ENCODE assay signal across 15 cellular contexts in genomic region chr2:195468771-195469170, GRCh38.
DNase-seq lines count a peak whose midpoint lies in the region; ATAC-seq and TF ChIP-seq lines count a peak whose summit lies in the region.
"Had no signal": no experiment of that assay in that cellular context is flagged by ENCODE, and none has a peak within 500 bp of the region (broad histone marks: within the 10 kb centered on the region; RNA-seq: fewer than 3 reads in every experiment).

No MANE protein-coding gene starts in this region.

- WGBS in ovary, 3 donors = 19 to 63% (median 32%) methylated on average over 2 of the region's 2 CpGs

- no peak for TF ChIP-seq CTCF in ovary (IDR thresholded peaks at IDR 0.05)

- peaks cover 0 to 25% (median 10%) of the 10 kb centered on the region in 11 donors for H3K9me3 Mint-ChIP-seq in naive thymus-derived CD4-positive, alpha-beta T cell
- H3K9me3 Mint-ChIP-seq in stimulated activated naive CD8-positive, alpha-beta T cell treated with anti-CD3 and anti-CD28 coated beads, Interleukin-15, amount 100 ng/mL, for 72 hours = peaks cover 7 to 19% of the 10 kb centered on the region in 2 donors

- no peak for TF ChIP-seq POLR2A in ovary (IDR thresholded peaks at IDR 0.05)

- no peaks in the 10 kb centered on the region for H3K4me1 ChIP-seq in ovary (ENCODE audit: insufficient read depth)
- H3K4me1 ChIP-seq in naive thymus-derived CD4-positive, alpha-beta T cell (ENCODE audit: control insufficient read depth in 2 of 2, insufficient read depth in 2 of 2, low read length in 2 of 2) = peaks cover 0 to 8% of the 10 kb centered on the region in 2 donors
- H3K4me1 ChIP-seq: upper lobe of right lung had no signal

- ATAC-seq in GM18868 (IDR thresholded peaks at IDR 0.05; ENCODE audit: unreplicated experiment) (peak; percentile 86), GM21619 (IDR thresholded peaks at IDR 0.05; ENCODE audit: unreplicated experiment) (peak; percentile 71), HG03135 (IDR thresholded peaks at IDR 0.05; ENCODE audit: unreplicated experiment) (peak; percentile 83)
- no peak for ATAC-seq in naive thymus-derived CD4-positive, alpha-beta T cell
- ATAC-seq in stimulated activated naive CD8-positive, alpha-beta T cell treated with anti-CD3 and anti-CD28 coated beads, Interleukin-15, amount 100 ng/mL, for 72 hours = no peak
- ATAC-seq: activated naive CD8-positive, alpha-beta T cell treated with anti-CD3 and anti-CD28 coated beads, Interleukin-2, amount 50 U/mL, for 24 hours; upper lobe of right lung had no signal

- no peaks in the 10 kb centered on the region for H3K9me3 ChIP-seq in ovary
- H3K9me3 ChIP-seq in naive thymus-derived CD4-positive, alpha-beta T cell (ENCODE audit: control insufficient read depth in 2 of 3, low read length in 3 of 3) = no peaks in the 10 kb centered on the region
- H3K9me3 ChIP-seq: upper lobe of right lung had no signal

- H3K4me1 Mint-ChIP-seq in naive thymus-derived CD4-positive, alpha-beta T cell = peaks cover 11 to 21% (median 19%) of the 10 kb centered on the region in 7 donors
- H3K4me1 Mint-ChIP-seq in stimulated activated naive CD8-positive, alpha-beta T cell treated with anti-CD3 and anti-CD28 coated beads, Interleukin-15, amount 100 ng/mL, for 72 hours = peaks cover 8% of the 10 kb centered on the region

- H3K27me3 Mint-ChIP-seq in naive thymus-derived CD4-positive, alpha-beta T cell = no peaks in the 10 kb centered on the region
- no peaks in the 10 kb centered on the region for H3K27me3 Mint-ChIP-seq in stimulated activated naive CD8-positive, alpha-beta T cell treated with anti-CD3 and anti-CD28 coated beads, Interleukin-15, amount 100 ng/mL, for 72 hours
- H3K27me3 Mint-ChIP-seq: activated naive CD8-positive, alpha-beta T cell treated with anti-CD3 and anti-CD28 coated beads, Interleukin-2, amount 50 U/mL, for 24 hours; CD8-positive, alpha-beta memory T cell had no signal

- H3K4me3 Mint-ChIP-seq in naive thymus-derived CD4-positive, alpha-beta T cell = no peak overlapping the region
- no peak overlapping the region for H3K4me3 Mint-ChIP-seq in stimulated activated naive CD8-positive, alpha-beta T cell treated with anti-CD3 and anti-CD28 coated beads, Interleukin-15, amount 100 ng/mL, for 72 hours
- H3K4me3 Mint-ChIP-seq: activated naive CD8-positive, alpha-beta T cell treated with anti-CD3 and anti-CD28 coated beads, Interleukin-2, amount 50 U/mL, for 24 hours; CD8-positive, alpha-beta memory T cell had no signal

- TF ChIP-seq EP300 in ovary (IDR thresholded peaks at IDR 0.05) = no peak

- no peak overlapping the region for H3K4me3 ChIP-seq in ovary
- H3K4me3 ChIP-seq in naive thymus-derived CD4-positive, alpha-beta T cell (ENCODE audit: low read length) = no peak overlapping the region
- H3K4me3 ChIP-seq: SK-N-MC, upper lobe of right lung had no signal

- CTCF ChIA-PET in naive thymus-derived CD4-positive, alpha-beta T cell (lab: Charles Lee) = no interaction called here

- intact Hi-C loops in ovary (cut with DNase I) = no loop called here
- intact Hi-C loops in naive thymus-derived CD4-positive, alpha-beta T cell (cut with micrococcal nuclease) = no loop called here

- no peak overlapping the region for H3K27ac Mint-ChIP-seq in naive thymus-derived CD4-positive, alpha-beta T cell
- H3K27ac Mint-ChIP-seq in stimulated activated naive CD8-positive, alpha-beta T cell treated with anti-CD3 and anti-CD28 coated beads, Interleukin-15, amount 100 ng/mL, for 72 hours = no peak overlapping the region
- H3K27ac Mint-ChIP-seq: CD8-positive, alpha-beta memory T cell had no signal

- H3K36me3 ChIP-seq in ovary = no peaks in the 10 kb centered on the region
- no peaks in the 10 kb centered on the region for H3K36me3 ChIP-seq in naive thymus-derived CD4-positive, alpha-beta T cell (ENCODE audit: control insufficient read depth in 2 of 3, insufficient read depth in 3 of 3, low read length in 3 of 3)
- H3K36me3 ChIP-seq: upper lobe of right lung had no signal

- DNase-seq in SIG-M5 treated with dmso at 0.1 percent for 504 hours (lab: John Stamatoyannopoulos, UW; ENCODE audit: unreplicated experiment) (peak; percentile 71), ovary (no peak), T-helper 1 cell (no peak)
- DNase-seq in naive thymus-derived CD4-positive, alpha-beta T cell = no peak
- no peak for DNase-seq in stimulated activated naive CD8-positive, alpha-beta T cell treated with anti-CD3 and anti-CD28 coated beads, Interleukin-15, amount 100 ng/mL, for 72 hours
- DNase-seq: activated CD8-positive, alpha-beta memory T cell treated with anti-CD3 and anti-CD28 coated beads for 24 hours; activated naive CD8-positive, alpha-beta T cell treated with anti-CD3 and anti-CD28 coated beads, Interleukin-2, amount 50 U/mL, for 24 hours; CD8-positive, alpha-beta memory T cell; effector CD4-positive, alpha-beta T cell; NCI-H2171 treated with DMSO at 0.1 percent for 48 hours; upper lobe of right lung had no signal

- H3K27ac ChIP-seq in ovary = no peak overlapping the region
- H3K27ac ChIP-seq in naive thymus-derived CD4-positive, alpha-beta T cell (ENCODE audit: low read depth, low read length) = no peak overlapping the region
- H3K27ac ChIP-seq: SK-N-MC, upper lobe of right lung had no signal

- H3K27me3 ChIP-seq in ovary = no peaks in the 10 kb centered on the region
- H3K27me3 ChIP-seq in naive thymus-derived CD4-positive, alpha-beta T cell (ENCODE audit: control insufficient read depth in 2 of 2, insufficient read depth in 2 of 2, low read length in 2 of 2) = no peaks in the 10 kb centered on the region
- H3K27me3 ChIP-seq: upper lobe of right lung had no signal

- peaks cover 4 to 32% (median 6%) of the 10 kb centered on the region in 5 donors for H3K36me3 Mint-ChIP-seq in naive thymus-derived CD4-positive, alpha-beta T cell

- POLR2A ChIA-PET in naive thymus-derived CD4-positive, alpha-beta T cell (lab: Charles Lee) = no interaction called here

Comparison
In these comparisons a context has a peak if more than half of its experiments do, and no peak if none do; other contexts are left out.
1. ATAC-seq: peak in GM18868 (single experiment), GM21619 (single experiment) and HG03135 (single experiment); none in naive thymus-derived CD4-positive, alpha-beta T cell (single experiment) and stimulated activated naive CD8-positive, alpha-beta T cell treated with anti-CD3 and anti-CD28 coated beads, Interleukin-15, amount 100 ng/mL, for 72 hours (single experiment).